ENCODE assay signal across 2 cellular contexts in genomic region chr4:176646311-176646710, GRCh38.
TF ChIP-seq lines count a peak whose summit lies in the region.

No MANE protein-coding gene starts in this region.

TF ChIP-seq in SK-N-SH, 30 proteins besides CTCF, POLR2A, EP300 and RAD21 (continued from another document):
- TF ChIP-seq REST (IDR thresholded peaks at IDR 0.05; ENCODE audit: low read depth, low read length) = no peak
- TF ChIP-seq PBX3 (IDR thresholded peaks at IDR 0.05) = no peak
- TF ChIP-seq FOXM1 (IDR thresholded peaks at IDR 0.05; ENCODE audit: low read depth) = no peak
- TF ChIP-seq ELF1 (IDR thresholded peaks at IDR 0.05) = no peak
- no peak for TF ChIP-seq GABPA (IDR thresholded peaks at IDR 0.05; ENCODE audit: low read depth)

TF ChIP-seq in SK-N-SH treated with all-trans-retinoic acid at 6 μM for 48 hours, 23 proteins besides CTCF, POLR2A, EP300 and RAD21 (continued from another document):
- TF ChIP-seq TCF4 (CRISPR knock-in tag; IDR thresholded peaks at IDR 0.05; ENCODE audit: borderline replicate concordance) (no peak), ISL1 (CRISPR knock-in tag; IDR thresholded peaks at IDR 0.05) (no peak), ESRRG (CRISPR knock-in tag; IDR thresholded peaks at IDR 0.05) (no peak), ZFP30 (CRISPR knock-in tag; IDR thresholded peaks at IDR 0.05) (no peak), OSR1 (CRISPR knock-in tag; IDR thresholded peaks at IDR 0.05) (no peak), PATZ1 (CRISPR knock-in tag; IDR thresholded peaks at IDR 0.05; ENCODE audit: borderline replicate concordance) (no peak)
TF ChIP-seq in SK-N-SH treated with all-trans-retinoic acid at 6 μM for 48 hours: peak in this region for 0.
